In genomic region chr15:29196306-29196705, GRCh38 we compare ENCODE assay signal across 15 cellular contexts.
"Had no signal": no experiment of that assay in that cellular context is flagged by ENCODE, and none has a peak within 500 bp of the region (broad histone marks: within the 10 kb centered on the region; RNA-seq: fewer than 3 reads in every experiment).

No MANE protein-coding gene starts in this region.

- H3K4me1 ChIP-seq: adrenal gland, esophagus muscularis mucosa, lower lobe of right lung, testis had no signal

- H3K36me3 Mint-ChIP-seq: activated naive CD4-positive, alpha-beta T cell treated with anti-CD3 and anti-CD28 coated beads, Interleukin-2, amount 10 ng/mL, durations not matched to agents 7 days and 5 days; naive thymus-derived CD4-positive, alpha-beta T cell had no signal

- H3K36me3 ChIP-seq: adrenal gland, esophagus muscularis mucosa, lower lobe of right lung had no signal

- H3K27me3 ChIP-seq: adrenal gland, esophagus muscularis mucosa, testis had no signal

- H3K4me3 ChIP-seq: adrenal gland, esophagus muscularis mucosa, lower lobe of right lung, testis had no signal

- DNase-seq: activated CD4-positive, alpha-beta T cell treated with anti-CD3 and anti-CD28 coated beads, Interleukin-2, amount 10 ng/mL, durations not matched to agents 7 days and 5 days; activated CD4-positive, CD25-positive, alpha-beta regulatory T cell; activated naive CD4-positive, alpha-beta T cell treated with anti-CD3 and anti-CD28 coated beads, Interleukin-2, amount 10 ng/mL, durations not matched to agents 7 days and 5 days; adrenal gland; central memory CD4-positive, alpha-beta T cell; dermis blood vessel endothelial cell; lower lobe of right lung; naive thymus-derived CD4-positive, alpha-beta T cell; stimulated activated CD4-positive, alpha-beta T cell treated with anti-CD3 and anti-CD28 coated beads, Interleukin-4, amount 100 ng/mL, for 1 hour; stimulated activated CD8-positive, alpha-beta memory T cell treated with anti-CD3 and anti-CD28 coated beads, Interleukin-4, amount 100 ng/mL, for 48 hours; testis had no signal

- ATAC-seq: lower lobe of right lung; naive thymus-derived CD4-positive, alpha-beta T cell had no signal

- H3K9me3 ChIP-seq: adrenal gland, esophagus muscularis mucosa, lower lobe of right lung, testis had no signal

- H3K27ac Mint-ChIP-seq: activated CD4-positive, alpha-beta T cell treated with anti-CD3 and anti-CD28 coated beads, Interleukin-2, amount 10 ng/mL, durations not matched to agents 7 days and 5 days; activated naive CD4-positive, alpha-beta T cell treated with anti-CD3 and anti-CD28 coated beads, Interleukin-2, amount 10 ng/mL, durations not matched to agents 7 days and 5 days; activated T-helper 2 cell treated with anti-CD3 and anti-CD28 coated beads, Interferon-gamma antibody, Interleukin-2, Interleukin-4, amounts not matched to agents 10 μg/mL and 5 μg/mL and 100 μg/mL, durations not matched to agents 14 hours and 24 hours and 36 hours; naive thymus-derived CD4-positive, alpha-beta T cell; stimulated activated naive CD8-positive, alpha-beta T cell treated with anti-CD3 and anti-CD28 coated beads, Interleukin-15, Interleukin-2, amounts not matched to agents 100 ng/mL and 50 ng/mL, for 24 hours; T-helper 1 cell treated with Interleukin-12 subunit alpha and Interleukin-12 subunit beta and Interleukin-4 antibody, amounts not matched to agents 30 μg/mL and 1 μg/mL, for 36 hours had no signal

- H3K4me3 Mint-ChIP-seq: activated CD4-positive, alpha-beta T cell treated with anti-CD3 and anti-CD28 coated beads, Interleukin-2, amount 10 ng/mL, durations not matched to agents 7 days and 5 days; activated naive CD4-positive, alpha-beta T cell treated with anti-CD3 and anti-CD28 coated beads, Interleukin-2, amount 10 ng/mL, durations not matched to agents 7 days and 5 days; naive thymus-derived CD4-positive, alpha-beta T cell; stimulated activated naive CD8-positive, alpha-beta T cell treated with anti-CD3 and anti-CD28 coated beads, Interleukin-15, Interleukin-2, amounts not matched to agents 100 ng/mL and 50 ng/mL, for 24 hours; T-helper 1 cell treated with Interleukin-12 subunit alpha and Interleukin-12 subunit beta and Interleukin-4 antibody, amounts not matched to agents 30 μg/mL and 1 μg/mL, for 36 hours had no signal

- H3K9me3 Mint-ChIP-seq: activated CD4-positive, alpha-beta T cell treated with anti-CD3 and anti-CD28 coated beads, Interleukin-2, amount 10 ng/mL, durations not matched to agents 7 days and 5 days; activated naive CD4-positive, alpha-beta T cell treated with anti-CD3 and anti-CD28 coated beads, Interleukin-2, amount 10 ng/mL, durations not matched to agents 7 days and 5 days; activated T-helper 2 cell treated with anti-CD3 and anti-CD28 coated beads, Interferon-gamma antibody, Interleukin-2, Interleukin-4, amounts not matched to agents 10 μg/mL and 5 μg/mL and 100 μg/mL, durations not matched to agents 14 hours and 24 hours and 36 hours; naive thymus-derived CD4-positive, alpha-beta T cell; stimulated activated naive CD8-positive, alpha-beta T cell treated with anti-CD3 and anti-CD28 coated beads, Interleukin-15, Interleukin-2, amounts not matched to agents 100 ng/mL and 50 ng/mL, for 24 hours; T-helper 1 cell treated with Interleukin-12 subunit alpha and Interleukin-12 subunit beta and Interleukin-4 antibody, amounts not matched to agents 30 μg/mL and 1 μg/mL, for 36 hours had no signal

- H3K4me1 Mint-ChIP-seq: activated CD4-positive, alpha-beta T cell treated with anti-CD3 and anti-CD28 coated beads, Interleukin-2, amount 10 ng/mL, durations not matched to agents 7 days and 5 days; activated naive CD4-positive, alpha-beta T cell treated with anti-CD3 and anti-CD28 coated beads, Interleukin-2, amount 10 ng/mL, durations not matched to agents 7 days and 5 days; naive thymus-derived CD4-positive, alpha-beta T cell had no signal
